In the genomic region with DNA sequence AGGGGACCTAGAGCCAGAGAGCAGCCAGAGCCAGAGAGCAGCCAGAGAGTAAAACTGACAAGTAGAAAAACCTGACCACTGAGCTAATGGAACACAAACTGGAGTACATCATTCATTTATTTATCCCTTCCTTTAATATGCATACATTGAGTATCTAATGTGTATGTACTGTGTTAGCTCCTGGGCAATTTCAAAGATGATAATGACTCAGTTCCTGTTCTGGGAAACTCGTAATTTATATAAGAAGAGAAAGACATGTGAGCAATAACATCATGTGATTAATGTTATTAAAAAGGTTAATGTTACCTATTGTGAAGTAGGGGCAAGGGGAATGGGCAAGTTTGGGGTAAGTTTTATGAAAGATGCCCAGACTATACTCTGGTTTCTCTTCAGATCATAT, we compare ENCODE assay signal across 16 cellular contexts.
"Had no signal": no experiment of that assay in that cellular context is flagged by ENCODE, and none has a peak within 500 bp of the region (broad histone marks: within the 10 kb centered on the region; RNA-seq: fewer than 3 reads in every experiment).

No MANE protein-coding gene starts in this region.

- DNase-seq: cortex of kidney; gastrocnemius medialis; glutamatergic neuron; kidney; left cardiac atrium; left ventricle myocardium inferior; lower lobe of right lung; naive thymus-derived CD4-positive, alpha-beta T cell; sigmoid colon; stimulated activated naive CD8-positive, alpha-beta T cell treated with anti-CD3 and anti-CD28 coated beads, Interleukin-15, Interleukin-2, amounts not matched to agents 100 U/mL and 50 U/mL, for 24 hours; thyroid gland had no signal

- H3K4me1 ChIP-seq: gastrocnemius medialis, suprapubic skin, thyroid gland had no signal

- H3K27me3 ChIP-seq: gastrocnemius medialis, right atrium auricular region, sigmoid colon, thyroid gland had no signal

- H3K4me3 ChIP-seq: gastrocnemius medialis, left ventricle myocardium inferior, lower lobe of right lung, right atrium auricular region, sigmoid colon, skin epidermis, suprapubic skin, thyroid gland had no signal

- FAIRE-seq: kidney, urothelium cell line had no signal

- H3K9me3 ChIP-seq: gastrocnemius medialis, left ventricle myocardium inferior, lower lobe of right lung, right atrium auricular region, sigmoid colon, suprapubic skin, thyroid gland had no signal

- H3K36me3 ChIP-seq: gastrocnemius medialis, left ventricle myocardium inferior, lower lobe of right lung, right atrium auricular region, sigmoid colon, suprapubic skin, thyroid gland had no signal

- ATAC-seq: esophagus mucosa; gastrocnemius medialis; left cardiac atrium; lower lobe of right lung; naive thymus-derived CD4-positive, alpha-beta T cell; stimulated activated naive CD8-positive, alpha-beta T cell treated with anti-CD3 and anti-CD28 coated beads, Interleukin-15, Interleukin-2, amounts not matched to agents 100 U/mL and 50 U/mL, for 24 hours had no signal

- H3K27ac ChIP-seq: gastrocnemius medialis, left ventricle myocardium inferior, lower lobe of right lung, right atrium auricular region, sigmoid colon, skin epidermis, suprapubic skin, thyroid gland had no signal
